12 cellular contexts compared by ENCODE assay signal in genomic region chr10:26839966-26840627, GRCh38. TPM values are rescaled to one million over a fixed set of nuclear protein-coding genes. Genes with fewer than 3 reads are reported as not detected.
DNase-seq lines count a peak whose midpoint lies in the region; ATAC-seq and TF ChIP-seq lines count a peak whose summit lies in the region.
"Had no signal": no experiment of that assay in that cellular context is flagged by ENCODE, and none has a peak within 500 bp of the region (broad histone marks: within the 10 kb centered on the region; RNA-seq: fewer than 3 reads in every experiment).

No MANE protein-coding gene starts in this region.

- H3K9me3 Mint-ChIP-seq in activated T-cell treated with anti-CD3 and anti-CD28 coated beads, Interleukin-2, amount 50 U/mL, for 4 hours, result no peaks in the 10 kb centered on the region

- no peaks in the 10 kb centered on the region for H3K36me3 ChIP-seq in KMS-11 (ENCODE audit: insufficient read depth)
- H3K36me3 ChIP-seq: ovary had no signal

- ATAC-seq in activated T-cell treated with anti-CD3 and anti-CD28 coated beads, Interleukin-2, amount 50 U/mL, for 4 hours, result peak; percentile 37 to 62
- no peak for ATAC-seq in HG03175 (IDR thresholded peaks at IDR 0.05; ENCODE audit: unreplicated experiment)
- ATAC-seq in HG03457 (IDR thresholded peaks at IDR 0.05; ENCODE audit: unreplicated experiment), result no peak
- ATAC-seq: left cardiac atrium had no signal

- DNase-seq in activated T-cell treated with anti-CD3 and anti-CD28 coated beads, Interleukin-2, amount 50 U/mL, for 4 hours, result no peak
- no peak for DNase-seq in activated T-cell treated with anti-CD3 and anti-CD28 coated beads, Interleukin-2, amount 50 U/mL, for 1 hour
- DNase-seq in astrocyte of the cerebellum (ENCODE audit: low read depth) (peak; percentile 13), renal cortical epithelial cell (ENCODE audit: low read depth) (peak; percentile 33), A172 (ENCODE audit: low spot score) (no peak)
- DNase-seq: amygdala, left cardiac atrium, NCI-H2227 treated with DMSO at 0.1 percent for 48 hours, ovary had no signal

- H3K36me3 Mint-ChIP-seq in activated T-cell treated with anti-CD3 and anti-CD28 coated beads, Interleukin-2, amount 50 U/mL, for 4 hours (ENCODE audit: insufficient read depth), result peaks cover 25% of the 10 kb centered on the region

- H3K4me1 Mint-ChIP-seq in activated T-cell treated with anti-CD3 and anti-CD28 coated beads, Interleukin-2, amount 50 U/mL, for 4 hours (ENCODE audit: low read depth), result peaks cover 72% of the 10 kb centered on the region

- H4K20me1 ChIP-seq in KMS-11 (ENCODE audit: insufficient read depth), result 0 out of 2 replicates have a peak, but pooled peaks cover 10% of the 10 kb centered on the region

- H3K4me2 ChIP-seq in KMS-11, result peak overlapping the region; percentile 21; the same call in 1 of the 2 replicates

- in situ Hi-C loops in astrocyte of the cerebellum (cut with HindIII; ENCODE audit: low sequenced_read_pairs), result loop anchor here (5.0 kb wide), 1 partner anchor 83 kb away; no protein-coding TSS in a partner anchor

- H3K4me1 ChIP-seq in KMS-11 (ENCODE audit: low read depth, poor library complexity, severe bottlenecking), result peaks cover 52% of the 10 kb centered on the region

- H3K27ac ChIP-seq in KMS-11, result no peak overlapping the region
- H3K27ac ChIP-seq: ovary had no signal

- no peaks in the 10 kb centered on the region for H3K27me3 ChIP-seq in KMS-11 (ENCODE audit: insufficient read depth, low read depth)
- H3K27me3 ChIP-seq: ovary had no signal

- no peak for TF ChIP-seq CTCF in KMS-11 (conservative IDR thresholded peaks at IDR 0.05; ENCODE audit: low read depth, low read length)
- TF ChIP-seq CTCF in astrocyte of the cerebellum (IDR thresholded peaks at IDR 0.05; ENCODE audit: low read depth, low read length, missing control alignments), result no peak

- H3K27me3 Mint-ChIP-seq in activated T-cell treated with anti-CD3 and anti-CD28 coated beads, Interleukin-2, amount 50 U/mL, for 4 hours (ENCODE audit: low read depth), result no peaks in the 10 kb centered on the region

- H3K4me3 ChIP-seq in KMS-11 (IDR thresholded peaks at IDR 0.05; ENCODE audit: insufficient read depth, low read depth, low read length) (no peak overlapping the region), astrocyte of the cerebellum (ENCODE audit: low read depth, low read length) (no peak overlapping the region)
- H3K4me3 ChIP-seq: ovary had no signal

- no peak overlapping the region for H2AFZ ChIP-seq in KMS-11 (ENCODE audit: low read depth)

- H3K9ac ChIP-seq in KMS-11, result no peak overlapping the region

- H3K4me3 Mint-ChIP-seq in activated T-cell treated with anti-CD3 and anti-CD28 coated beads, Interleukin-2, amount 50 U/mL, for 4 hours, result no peak overlapping the region

- H3K79me2 ChIP-seq in KMS-11 (ENCODE audit: insufficient read depth, low read depth), result peaks cover 94% of the 10 kb centered on the region

RNA-seq across cellular contexts. Expression of gene ABI1, which starts 20.7 kb away (rescaled TPM):
- total RNA-seq in activated T-cell treated with anti-CD3 and anti-CD28 coated beads, Interleukin-2, amount 50 U/mL, for 4 hours, result 10 to 100 TPM; 36.0 to 40.6 (median 39.1) TPM
- total RNA-seq in renal cortical epithelial cell, result 38.1 and 53.3 TPM in 2 replicates
- 53.6 and 54.6 TPM in 2 replicates for total RNA-seq in A172 (2014; rRNA removed; shearing (Covaris generic))

Comparison
In these comparisons a context has a peak if more than half of its experiments do, and no peak if none do; other contexts are left out.
1. ATAC-seq: peak in activated T-cell treated with anti-CD3 and anti-CD28 coated beads, Interleukin-2, amount 50 U/mL, for 4 hours (2 of 2); none in HG03175 (single experiment) and HG03457 (single experiment).
2. DNase-seq: peak in astrocyte of the cerebellum (single experiment) and renal cortical epithelial cell (single experiment); none in activated T-cell treated with anti-CD3 and anti-CD28 coated beads, Interleukin-2, amount 50 U/mL, for 4 hours (single experiment), activated T-cell treated with anti-CD3 and anti-CD28 coated beads, Interleukin-2, amount 50 U/mL, for 1 hour (single experiment) and A172 (single experiment).